In the genomic region with DNA sequence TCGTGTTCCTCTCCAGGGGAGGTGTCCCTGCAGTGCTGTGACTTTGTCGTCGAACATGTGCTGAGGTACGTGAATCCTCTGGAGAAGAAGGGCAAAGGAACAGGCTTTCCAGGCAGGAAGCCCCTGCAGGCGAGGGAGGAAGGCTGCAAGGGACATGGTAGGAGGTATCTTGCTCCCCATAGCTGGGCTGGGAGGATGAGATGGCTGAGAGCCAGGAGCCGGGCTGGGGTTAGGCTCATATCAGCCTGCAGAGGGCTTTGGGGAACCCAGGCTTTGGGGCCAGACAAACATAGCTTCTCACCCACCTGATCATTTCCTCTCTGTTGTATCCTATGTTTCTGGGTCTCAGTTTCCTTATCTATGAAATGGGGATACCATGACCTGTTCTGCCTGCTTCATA, we compare ENCODE assay signal across 1 cellular context. TPM values are rescaled to one million over a fixed set of nuclear protein-coding genes. Genes with fewer than 3 reads are reported as not detected.
"Had no signal": no experiment of that assay in that cellular context is flagged by ENCODE, and none has a peak within 500 bp of the region (broad histone marks: within the 10 kb centered on the region; RNA-seq: fewer than 3 reads in every experiment).

No MANE protein-coding gene starts in this region.

RNA-seq across cellular contexts. Expression of a gene that starts 34.4 kb away (rescaled TPM):
- total RNA-seq: SK-MEL-5 had no signal
